17 cellular contexts compared by ENCODE assay signal in genomic region chr2:233281986-233282603, GRCh38. TPM values are rescaled to one million over a fixed set of nuclear protein-coding genes. Genes with fewer than 3 reads are reported as not detected.
DNase-seq lines count a peak whose midpoint lies in the region; ATAC-seq and TF ChIP-seq lines count a peak whose summit lies in the region.
"Had no signal": no experiment of that assay in that cellular context is flagged by ENCODE, and none has a peak within 500 bp of the region (broad histone marks: within the 10 kb centered on the region; RNA-seq: fewer than 3 reads in every experiment).

No MANE protein-coding gene starts in this region.

- no peak for DNase-seq in activated naive CD4-positive, alpha-beta T cell treated with anti-CD3 and anti-CD28 coated beads for 36 hours
- no peak for DNase-seq in activated naive CD4-positive, alpha-beta T cell treated with anti-CD3 and anti-CD28 coated beads, Interleukin-2, amount 50 U/mL, for 72 hours (ENCODE audit: low spot score in 2 of 2)
- DNase-seq in activated CD8-positive, alpha-beta T cell treated with anti-CD3 and anti-CD28 coated beads for 36 hours: no peak
- peak in 2 of 3 donors; percentile 34 to 47 for DNase-seq in immature natural killer cell
- DNase-seq in stimulated activated effector memory CD8-positive, alpha-beta T cell treated with anti-CD3 and anti-CD28 coated beads, Interleukin-12 subunit alpha, Interleukin-12 subunit beta, amount 100 ng/mL, for 72 hours (ENCODE audit: low spot score in 2 of 2): no peak
- DNase-seq in stimulated activated CD4-positive, alpha-beta T cell treated with anti-CD3 and anti-CD28 coated beads, Interleukin-2, amount 100 ng/mL, for 24 hours: no peak
- DNase-seq: AML-193, DMS 273 treated with DMSO at 0.1 percent for 48 hours, H9, KG1, NCI-H1092, NCI-H1694, NCI-H446, PC-9 had no signal

- intact Hi-C loops in activated naive CD4-positive, alpha-beta T cell treated with anti-CD3 and anti-CD28 coated beads for 36 hours (cut with micrococcal nuclease): no loop called here
- intact Hi-C loops in activated CD8-positive, alpha-beta T cell treated with anti-CD3 and anti-CD28 coated beads for 36 hours (cut with micrococcal nuclease): no loop called here

- no peaks in the 10 kb centered on the region for H3K9me3 Mint-ChIP-seq in activated naive CD4-positive, alpha-beta T cell treated with anti-CD3 and anti-CD28 coated beads for 36 hours
- no peaks in the 10 kb centered on the region for H3K9me3 Mint-ChIP-seq in activated naive CD4-positive, alpha-beta T cell treated with anti-CD3 and anti-CD28 coated beads, Interleukin-2, amount 50 U/mL, for 72 hours
- H3K9me3 Mint-ChIP-seq in activated CD8-positive, alpha-beta T cell treated with anti-CD3 and anti-CD28 coated beads for 36 hours: no peaks in the 10 kb centered on the region
- no peaks in the 10 kb centered on the region for H3K9me3 Mint-ChIP-seq in immature natural killer cell
- H3K9me3 Mint-ChIP-seq in stimulated activated effector memory CD8-positive, alpha-beta T cell treated with anti-CD3 and anti-CD28 coated beads, Interleukin-12 subunit alpha, Interleukin-12 subunit beta, amount 100 ng/mL, for 72 hours: no peaks in the 10 kb centered on the region
- H3K9me3 Mint-ChIP-seq: H9 had no signal

- peaks cover 59% of the 10 kb centered on the region for H3K36me3 Mint-ChIP-seq in activated naive CD4-positive, alpha-beta T cell treated with anti-CD3 and anti-CD28 coated beads for 36 hours (ENCODE audit: low read depth)
- peaks cover 40 to 42% of the 10 kb centered on the region in 2 donors for H3K36me3 Mint-ChIP-seq in activated naive CD4-positive, alpha-beta T cell treated with anti-CD3 and anti-CD28 coated beads, Interleukin-2, amount 50 U/mL, for 72 hours
- H3K36me3 Mint-ChIP-seq in activated CD8-positive, alpha-beta T cell treated with anti-CD3 and anti-CD28 coated beads for 36 hours (ENCODE audit: low read depth): peaks cover 57% of the 10 kb centered on the region
- peaks cover 37 to 72% (median 40%) of the 10 kb centered on the region in 3 donors for H3K36me3 Mint-ChIP-seq in immature natural killer cell
- peaks cover 100% of the 10 kb centered on the region for H3K36me3 Mint-ChIP-seq in stimulated activated effector memory CD8-positive, alpha-beta T cell treated with anti-CD3 and anti-CD28 coated beads, Interleukin-12 subunit alpha, Interleukin-12 subunit beta, amount 100 ng/mL, for 72 hours

- POLR2A ChIA-PET in activated CD8-positive, alpha-beta T cell treated with anti-CD3 and anti-CD28 coated beads for 36 hours (lab: Charles Lee): interaction anchor here (1.5 kb wide), 1 partner anchor 8 kb away, joined by 5 read pairs; no protein-coding TSS in a partner anchor

- H3K27ac Mint-ChIP-seq in activated naive CD4-positive, alpha-beta T cell treated with anti-CD3 and anti-CD28 coated beads for 36 hours: peak overlapping the region; percentile 4
- peak overlapping the region in 1 of 2 donors; percentile 93 for H3K27ac Mint-ChIP-seq in activated naive CD4-positive, alpha-beta T cell treated with anti-CD3 and anti-CD28 coated beads, Interleukin-2, amount 50 U/mL, for 72 hours
- H3K27ac Mint-ChIP-seq in activated CD8-positive, alpha-beta T cell treated with anti-CD3 and anti-CD28 coated beads for 36 hours: peak overlapping the region; percentile 74
- H3K27ac Mint-ChIP-seq in immature natural killer cell: peak overlapping the region; percentile 7 to 87 (median 82)
- peak overlapping the region; percentile 9 for H3K27ac Mint-ChIP-seq in stimulated activated effector memory CD8-positive, alpha-beta T cell treated with anti-CD3 and anti-CD28 coated beads, Interleukin-12 subunit alpha, Interleukin-12 subunit beta, amount 100 ng/mL, for 72 hours

- TF ChIP-seq CTCF in activated CD8-positive, alpha-beta T cell treated with anti-CD3 and anti-CD28 coated beads for 36 hours (IDR thresholded peaks at IDR 0.05): no peak

- ATAC-seq in activated naive CD4-positive, alpha-beta T cell treated with anti-CD3 and anti-CD28 coated beads, Interleukin-2, amount 50 U/mL, for 72 hours: no peak
- no peak for ATAC-seq in activated CD8-positive, alpha-beta T cell treated with anti-CD3 and anti-CD28 coated beads for 36 hours
- no peak for ATAC-seq in stimulated activated effector memory CD8-positive, alpha-beta T cell treated with anti-CD3 and anti-CD28 coated beads, Interleukin-12 subunit alpha, Interleukin-12 subunit beta, amount 100 ng/mL, for 72 hours
- ATAC-seq in GM18519 (IDR thresholded peaks at IDR 0.05; ENCODE audit: low FRiP score, unreplicated experiment): no peak
- no peak for ATAC-seq in GM21390 (IDR thresholded peaks at IDR 0.05; ENCODE audit: unreplicated experiment)

- CTCF ChIA-PET in activated naive CD4-positive, alpha-beta T cell treated with anti-CD3 and anti-CD28 coated beads for 36 hours (lab: Charles Lee): interaction anchor here (0.6 to 1.9 kb wide), 2 partner anchors 14 to 896 kb away, joined by 4 to 6 read pairs; no protein-coding TSS in a partner anchor
- CTCF ChIA-PET in activated CD8-positive, alpha-beta T cell treated with anti-CD3 and anti-CD28 coated beads for 36 hours (lab: Charles Lee): interaction anchor here (1.0 kb wide), 1 partner anchor 11 kb away, joined by 4 read pairs; no protein-coding TSS in a partner anchor

- H3K27me3 Mint-ChIP-seq in activated naive CD4-positive, alpha-beta T cell treated with anti-CD3 and anti-CD28 coated beads for 36 hours (ENCODE audit: low read depth): no peaks in the 10 kb centered on the region
- no peaks in the 10 kb centered on the region for H3K27me3 Mint-ChIP-seq in activated CD8-positive, alpha-beta T cell treated with anti-CD3 and anti-CD28 coated beads for 36 hours
- peaks cover 2 to 4% (median 4%) of the 10 kb centered on the region in 3 donors for H3K27me3 Mint-ChIP-seq in immature natural killer cell (ENCODE audit: low read depth in 3 of 3)

- H3K4me1 Mint-ChIP-seq in activated naive CD4-positive, alpha-beta T cell treated with anti-CD3 and anti-CD28 coated beads for 36 hours (ENCODE audit: low read depth): peaks cover 22% of the 10 kb centered on the region
- peaks cover 27% of the 10 kb centered on the region for H3K4me1 Mint-ChIP-seq in activated CD8-positive, alpha-beta T cell treated with anti-CD3 and anti-CD28 coated beads for 36 hours (ENCODE audit: low read depth)
- H3K4me1 Mint-ChIP-seq in immature natural killer cell: peaks cover 35 to 40% of the 10 kb centered on the region in 2 donors
- peaks cover 13% of the 10 kb centered on the region for H3K4me1 Mint-ChIP-seq in stimulated activated effector memory CD8-positive, alpha-beta T cell treated with anti-CD3 and anti-CD28 coated beads, Interleukin-12 subunit alpha, Interleukin-12 subunit beta, amount 100 ng/mL, for 72 hours
- H3K4me1 Mint-ChIP-seq: H9 had no signal

- no peak overlapping the region for H3K4me3 Mint-ChIP-seq in activated naive CD4-positive, alpha-beta T cell treated with anti-CD3 and anti-CD28 coated beads for 36 hours
- H3K4me3 Mint-ChIP-seq in activated CD8-positive, alpha-beta T cell treated with anti-CD3 and anti-CD28 coated beads for 36 hours: no peak overlapping the region
- H3K4me3 Mint-ChIP-seq in immature natural killer cell: peak overlapping the region; percentile 16 to 69 (median 66)
- no peak overlapping the region for H3K4me3 Mint-ChIP-seq in stimulated activated effector memory CD8-positive, alpha-beta T cell treated with anti-CD3 and anti-CD28 coated beads, Interleukin-12 subunit alpha, Interleukin-12 subunit beta, amount 100 ng/mL, for 72 hours
- H3K4me3 Mint-ChIP-seq: H9 had no signal

RNA-seq across cellular contexts. Expression of gene SAG, which starts 25.5 kb away (rescaled TPM):
- total RNA-seq in activated naive CD4-positive, alpha-beta T cell treated with anti-CD3 and anti-CD28 coated beads for 36 hours: under 1 TPM in 1 of 2 experiments, not detected in 1; 0.19 TPM
- under 1 TPM in 1 of 2 donors, not detected in 1; 0.05 TPM for total RNA-seq in activated naive CD4-positive, alpha-beta T cell treated with anti-CD3 and anti-CD28 coated beads, Interleukin-2, amount 50 U/mL, for 72 hours
- not detected for total RNA-seq in activated CD8-positive, alpha-beta T cell treated with anti-CD3 and anti-CD28 coated beads for 36 hours
- polyA plus RNA-seq in immature natural killer cell: not detected
- total RNA-seq: H9, M059J, PC-9 had no signal

RNA-seq across cellular contexts. Expression of gene ATG16L1, which starts 30.6 kb away (rescaled TPM):
- total RNA-seq in activated naive CD4-positive, alpha-beta T cell treated with anti-CD3 and anti-CD28 coated beads for 36 hours: 10 to 100 TPM; 21.2 to 24.2 TPM
- 10 to 100 TPM; 30.6 to 34.2 TPM for total RNA-seq in activated naive CD4-positive, alpha-beta T cell treated with anti-CD3 and anti-CD28 coated beads, Interleukin-2, amount 50 U/mL, for 72 hours
- 10 to 100 TPM; 22.1 to 24.4 TPM for total RNA-seq in activated CD8-positive, alpha-beta T cell treated with anti-CD3 and anti-CD28 coated beads for 36 hours
- polyA plus RNA-seq in immature natural killer cell: 10 to 100 TPM in 2 of 3 donors, 1 to 10 TPM in 1; 9.3 to 16.4 (median 13.2) TPM

Comparison
In these comparisons a context has a peak if more than half of its experiments do, and no peak if none do; other contexts are left out.
1. DNase-seq: peak in immature natural killer cell (2 of 3); none in activated naive CD4-positive, alpha-beta T cell treated with anti-CD3 and anti-CD28 coated beads for 36 hours (single experiment), activated naive CD4-positive, alpha-beta T cell treated with anti-CD3 and anti-CD28 coated beads, Interleukin-2, amount 50 U/mL, for 72 hours (0 of 2), activated CD8-positive, alpha-beta T cell treated with anti-CD3 and anti-CD28 coated beads for 36 hours (single experiment), stimulated activated effector memory CD8-positive, alpha-beta T cell treated with anti-CD3 and anti-CD28 coated beads, Interleukin-12 subunit alpha, Interleukin-12 subunit beta, amount 100 ng/mL, for 72 hours (0 of 2) and stimulated activated CD4-positive, alpha-beta T cell treated with anti-CD3 and anti-CD28 coated beads, Interleukin-2, amount 100 ng/mL, for 24 hours (0 of 2).
2. H3K4me3 Mint-ChIP-seq: peak in immature natural killer cell (5 of 5); none in activated naive CD4-positive, alpha-beta T cell treated with anti-CD3 and anti-CD28 coated beads for 36 hours (single experiment), activated CD8-positive, alpha-beta T cell treated with anti-CD3 and anti-CD28 coated beads for 36 hours (single experiment) and stimulated activated effector memory CD8-positive, alpha-beta T cell treated with anti-CD3 and anti-CD28 coated beads, Interleukin-12 subunit alpha, Interleukin-12 subunit beta, amount 100 ng/mL, for 72 hours (single experiment).